23 cellular contexts compared by ENCODE assay signal in genomic region chr20:54013397-54013941, GRCh38. TPM values are rescaled to one million over a fixed set of nuclear protein-coding genes. Genes with fewer than 3 reads are reported as not detected.
DNase-seq lines count a peak whose midpoint lies in the region; FAIRE-seq and TF ChIP-seq lines count a peak whose summit lies in the region.
"Had no signal": no experiment of that assay in that cellular context is flagged by ENCODE, and none has a peak within 500 bp of the region (broad histone marks: within the 10 kb centered on the region; RNA-seq: fewer than 3 reads in every experiment).

No MANE protein-coding gene starts in this region.

- no peaks in the 10 kb centered on the region for H3K9me3 ChIP-seq in A673 (ENCODE audit: low read depth, low read length, poor library complexity, severe bottlenecking)
- H3K9me3 ChIP-seq: BE2C, SJCRH30 had no signal

- BruUV-seq in A673 (replicated peaks; lab: Mats Ljungman, UMichigan) = no TSS peak

- no peak overlapping the region for H3K4me3 ChIP-seq in A673 (ENCODE audit: low read depth, low read length, poor library complexity, severe bottlenecking)
- H3K4me3 ChIP-seq: SJCRH30 had no signal

- CTCF ChIA-PET in A673 (lab: Charles Lee) = no interaction called here

- peaks cover 34% of the 10 kb centered on the region for H3K4me1 ChIP-seq in A673 (ENCODE audit: insufficient read depth, low read length, poor library complexity, severe bottlenecking)
- H3K4me1 ChIP-seq: SJCRH30 had no signal

- intact Hi-C loops in A673 (cut with micrococcal nuclease; ENCODE audit: unreplicated experiment) = no loop called here

- H3K27ac ChIP-seq in caudate nucleus (ENCODE audit: low read depth, low read length) = peak overlapping the region; percentile 22
- no peak overlapping the region for H3K27ac ChIP-seq in A673 (ENCODE audit: low read depth, low read length, poor library complexity, severe bottlenecking)
- H3K27ac ChIP-seq: HL-60, SJCRH30 had no signal

- DNase-seq in DMS153 treated with DMSO at 0.1 percent for 48 hours (lab: John Stamatoyannopoulos, UW; ENCODE audit: unreplicated experiment) (peak; percentile 5), DMS153 (lab: John Stamatoyannopoulos, UW) (no peak), HTR-8/SVneo (ENCODE audit: insufficient read length, low spot score) (no peak), caudate nucleus (lab: John Stamatoyannopoulos, UW) (no peak), pons (ENCODE audit: low spot score) (peak; percentile 69), A673 (ENCODE audit: low spot score) (no peak), H4 (ENCODE audit: low spot score) (no peak), 8988T (no peak)
- DNase-seq: BE2C, GOT3, KBM-7, MV-4-11, NCI-H1417 treated with DMSO at 0.1 percent for 48 hours, NCI-H187, NCI-H2107, NCI-H345, NCI-H524, OCI-M1 had no signal

- FAIRE-seq in HTR-8/SVneo (lab: Jason Lieb, UNC) = peak; percentile 80
- FAIRE-seq: GM18507, RCC 7860 had no signal

- TF ChIP-seq CTCF in A673 (conservative IDR thresholded peaks at IDR 0.05; ENCODE audit: low read depth, low read length) = no peak

- POLR2A ChIA-PET in A673 (lab: Charles Lee; ENCODE audit: low non-redundant PET) = no interaction called here

- H3K27me3 ChIP-seq in A673 (replicated peaks; ENCODE audit: insufficient read depth, low read depth, low read length, poor library complexity) = no peaks in the 10 kb centered on the region
- H3K27me3 ChIP-seq: SJCRH30 had no signal

- H3K36me3 ChIP-seq in A673 (ENCODE audit: insufficient read depth, low read length, poor library complexity, severe bottlenecking) = no peaks in the 10 kb centered on the region
- H3K36me3 ChIP-seq: BE2C, SJCRH30 had no signal

RNA-seq across cellular contexts. Expression of gene BCAS1, which starts 56.9 kb away (rescaled TPM):
- total RNA-seq in A673 (2021) = 1.4 and 2.6 TPM in 2 replicates
- 0.12 TPM in 1 of 2 replicates, not detected in the other for total RNA-seq in H4 (2014; rRNA removed; shearing (Covaris generic))
- total RNA-seq: G401 had no signal

Comparison
In these comparisons a context has a peak if more than half of its experiments do, and no peak if none do; other contexts are left out.
1. DNase-seq: peak in DMS153 treated with DMSO at 0.1 percent for 48 hours (single experiment) and pons (single experiment); none in DMS153 (single experiment), HTR-8/SVneo (single experiment), caudate nucleus (0 of 61), A673 (single experiment), H4 (single experiment) and 8988T (single experiment).